ENCODE assay signal across 8 cellular contexts in genomic region chr4:77240469-77241066, GRCh38.
A peak's percentile ranks its signal among the peaks of the same experiment; 100 is the strongest.
DNase-seq lines count a peak whose midpoint lies in the region; ATAC-seq and TF ChIP-seq lines count a peak whose summit lies in the region.

No MANE protein-coding gene starts in this region.

- H3K36me3 ChIP-seq in heart left ventricle: no peaks in the 10 kb centered on the region

- H3K9me3 ChIP-seq in heart left ventricle: no peaks in the 10 kb centered on the region

- peak; percentile 1 for DNase-seq in DMS114 treated with DMSO at 0.1 percent for 48 hours (lab: John Stamatoyannopoulos, UW; ENCODE audit: unreplicated experiment)
- DNase-seq in Kasumi-1 (lab: John Stamatoyannopoulos, UW): peak; percentile 58 to 72
- DNase-seq in SK-N-DZ (ENCODE audit: low spot score): peak; percentile 50
- peak; percentile 58 for DNase-seq in activated naive CD4-positive, alpha-beta T cell treated with anti-CD3 and anti-CD28 coated beads, Interleukin-2, amount 50 U/mL, for 16 hours
- peak; percentile 26 to 66 (median 47) for DNase-seq in heart left ventricle
- peak; percentile 64 for DNase-seq in retina

- TF ChIP-seq POLR2A in heart left ventricle (IDR thresholded peaks at IDR 0.05): no peak

- ATAC-seq in GM21515 (IDR thresholded peaks at IDR 0.05; ENCODE audit: unreplicated experiment) (peak; percentile 89), heart left ventricle (peak in 3 of 4 donors; percentile 73 to 79 (median 75)), HG03097 (IDR thresholded peaks at IDR 0.05; ENCODE audit: low FRiP score, unreplicated experiment) (no peak)

- TF ChIP-seq CTCF in heart left ventricle (IDR thresholded peaks at IDR 0.05): peak; percentile 39 to 75 (median 64)

- no peaks in the 10 kb centered on the region for H3K4me1 ChIP-seq in heart left ventricle

- H3K4me3 ChIP-seq in heart left ventricle: no peak overlapping the region

- no peak overlapping the region for H3K27ac ChIP-seq in heart left ventricle

- H3K27me3 ChIP-seq in heart left ventricle: peaks cover 0 to 5% (median 0%) of the 10 kb centered on the region in 9 donors

- 30 to 39% (median 33%) methylated on average over 10 of the region's 10 CpGs for WGBS in heart left ventricle, 4 donors

- intact Hi-C loops in heart left ventricle (cut with DNase I): loop anchor here (1.0 to 10.0 kb wide), 9 partner anchors 67 to 377 kb away; partner anchors contain the start of gene CXCL13 (in 1 of the 10)

Comparison
In these comparisons a context has a peak if more than half of its experiments do, and no peak if none do; other contexts are left out.
1. DNase-seq: peak in every context shown above with its lines; median percentile 65 in Kasumi-1; 64 in retina; 58 in activated naive CD4-positive, alpha-beta T cell treated with anti-CD3 and anti-CD28 coated beads, Interleukin-2, amount 50 U/mL, for 16 hours; 50 in SK-N-DZ; 47 in heart left ventricle; 1 in DMS114 treated with DMSO at 0.1 percent for 48 hours.